In genomic region chr3:117706037-117706436, GRCh38 we compare ENCODE assay signal across 18 cellular contexts.
A peak's percentile ranks its signal among the peaks of the same experiment; 100 is the strongest.
DNase-seq lines count a peak whose midpoint lies in the region; ATAC-seq and TF ChIP-seq lines count a peak whose summit lies in the region.
"Had no signal": no experiment of that assay in that cellular context is flagged by ENCODE, and none has a peak within 500 bp of the region (broad histone marks: within the 10 kb centered on the region; RNA-seq: fewer than 3 reads in every experiment).

No MANE protein-coding gene starts in this region.

- TF ChIP-seq POLR2A in lower leg skin (IDR thresholded peaks at IDR 0.05) (no peak), uterus (IDR thresholded peaks at IDR 0.05) (no peak), spleen (IDR thresholded peaks at IDR 0.05) (no peak)

- TF ChIP-seq CTCF in fibroblast of pulmonary artery (IDR thresholded peaks at IDR 0.05; ENCODE audit: low read length, missing control alignments) (no peak), lower leg skin (IDR thresholded peaks at IDR 0.05) (no peak), uterus (IDR thresholded peaks at IDR 0.05) (no peak), spleen (IDR thresholded peaks at IDR 0.05 in 8 of 11, conservative IDR thresholded peaks at IDR 0.05 in 3 of 11) (no peak)
- no peak for TF ChIP-seq CTCF in activated CD8-positive, alpha-beta T cell treated with anti-CD3 and anti-CD28 coated beads for 36 hours (IDR thresholded peaks at IDR 0.05)

- no peak overlapping the region for H3K4me3 Mint-ChIP-seq in activated CD8-positive, alpha-beta T cell treated with anti-CD3 and anti-CD28 coated beads for 36 hours
- H3K4me3 Mint-ChIP-seq: activated B cell treated with CpG ODN at 0.5 μM for 24 hours; CD8-positive, alpha-beta T cell; effector memory CD8-positive, alpha-beta T cell had no signal

- no peaks in the 10 kb centered on the region for H3K9me3 ChIP-seq in uterus
- H3K9me3 ChIP-seq in spleen = no peaks in the 10 kb centered on the region
- H3K9me3 ChIP-seq: Peyer's patch, stomach had no signal

- no peak for ATAC-seq in activated CD8-positive, alpha-beta T cell treated with anti-CD3 and anti-CD28 coated beads for 36 hours
- ATAC-seq: CD8-positive, alpha-beta T cell; effector memory CD8-positive, alpha-beta T cell had no signal

- no peaks in the 10 kb centered on the region for H3K4me1 ChIP-seq in uterus
- no peaks in the 10 kb centered on the region for H3K4me1 ChIP-seq in spleen
- H3K4me1 ChIP-seq: Peyer's patch, stomach had no signal

- H3K9me3 Mint-ChIP-seq in activated CD8-positive, alpha-beta T cell treated with anti-CD3 and anti-CD28 coated beads for 36 hours = no peaks in the 10 kb centered on the region
- H3K9me3 Mint-ChIP-seq: activated B cell treated with CpG ODN at 0.5 μM for 24 hours had no signal

- H3K27ac Mint-ChIP-seq in activated CD8-positive, alpha-beta T cell treated with anti-CD3 and anti-CD28 coated beads for 36 hours = no peak overlapping the region
- H3K27ac Mint-ChIP-seq: activated B cell treated with CpG ODN at 0.5 μM for 24 hours; CD8-positive, alpha-beta T cell; effector memory CD8-positive, alpha-beta T cell had no signal

- no peaks in the 10 kb centered on the region for H3K27me3 Mint-ChIP-seq in activated CD8-positive, alpha-beta T cell treated with anti-CD3 and anti-CD28 coated beads for 36 hours
- H3K27me3 Mint-ChIP-seq: activated B cell treated with CpG ODN at 0.5 μM for 24 hours; effector memory CD8-positive, alpha-beta T cell had no signal

- H3K4me1 Mint-ChIP-seq in activated CD8-positive, alpha-beta T cell treated with anti-CD3 and anti-CD28 coated beads for 36 hours (ENCODE audit: low read depth) = no peaks in the 10 kb centered on the region
- H3K4me1 Mint-ChIP-seq: activated B cell treated with CpG ODN at 0.5 μM for 24 hours had no signal

- CTCF ChIA-PET in activated CD8-positive, alpha-beta T cell treated with anti-CD3 and anti-CD28 coated beads for 36 hours (lab: Charles Lee) = no interaction called here

- no peak overlapping the region for H3K4me3 ChIP-seq in fibroblast of pulmonary artery (replicated peaks; ENCODE audit: low read depth, low read length)
- no peak overlapping the region for H3K4me3 ChIP-seq in skeletal muscle cell (ENCODE audit: low read depth, low read length)
- no peak overlapping the region for H3K4me3 ChIP-seq in lower leg skin (ENCODE audit: low read depth, poor library complexity, severe bottlenecking)
- no peak overlapping the region for H3K4me3 ChIP-seq in uterus
- H3K4me3 ChIP-seq in spleen = no peak overlapping the region
- H3K4me3 ChIP-seq: Peyer's patch, stomach had no signal

- H3K36me3 ChIP-seq in uterus (no peaks in the 10 kb centered on the region), spleen (no peaks in the 10 kb centered on the region)
- H3K36me3 ChIP-seq: Peyer's patch, stomach had no signal

- no peak overlapping the region for H3K27ac ChIP-seq in uterus
- H3K27ac ChIP-seq in spleen = no peak overlapping the region
- H3K27ac ChIP-seq: Peyer's patch, stomach had no signal

- intact Hi-C loops in lower leg skin (cut with DNase I; ENCODE audit: low total_unique reads) (no loop called here), uterus (cut with DNase I; ENCODE audit: low total_unique reads) (no loop called here), spleen (cut with DNase I; ENCODE audit: low total_unique reads) (no loop called here)
- intact Hi-C loops in activated CD8-positive, alpha-beta T cell treated with anti-CD3 and anti-CD28 coated beads for 36 hours (cut with micrococcal nuclease) = no loop called here

- 21 to 26% methylated on average over 1 of the region's 1 CpG for WGBS in lower leg skin, 2 donors
- WGBS in spleen, 5 donors = 21 to 61% (median 48%) methylated on average over 1 of the region's 1 CpG

- H3K36me3 Mint-ChIP-seq in activated CD8-positive, alpha-beta T cell treated with anti-CD3 and anti-CD28 coated beads for 36 hours (ENCODE audit: low read depth) = no peaks in the 10 kb centered on the region
- H3K36me3 Mint-ChIP-seq: CD8-positive, alpha-beta T cell had no signal

- POLR2A ChIA-PET in activated CD8-positive, alpha-beta T cell treated with anti-CD3 and anti-CD28 coated beads for 36 hours (lab: Charles Lee) = no interaction called here

- H3K27me3 ChIP-seq in uterus (no peaks in the 10 kb centered on the region), spleen (replicated peaks in 1 of 7) (no peaks in the 10 kb centered on the region)
- H3K27me3 ChIP-seq: Peyer's patch, stomach had no signal

- DNase-seq in GM04504 (ENCODE audit: low read depth) (peak; percentile 88), amniotic stem cell (lab: John Stamatoyannopoulos, UW) (peak; percentile 36), fibroblast of pulmonary artery (ENCODE audit: low read depth) (peak; percentile 31), skeletal muscle cell (ENCODE audit: low read depth) (peak; percentile 86), lower leg skin (ENCODE audit: low spot score in 2 of 2) (no peak), uterus (no peak), spleen (no peak)
- DNase-seq in activated CD8-positive, alpha-beta T cell treated with anti-CD3 and anti-CD28 coated beads for 36 hours = no peak
- DNase-seq: activated B cell treated with CpG ODN at 0.5 μM for 24 hours; activated gamma-delta T cell treated with Interleukin-2 at 50 U/mL for 16 hours; CD8-positive, alpha-beta T cell; effector memory CD8-positive, alpha-beta T cell; head of caudate nucleus; NCI-H2029 treated with DMSO at 0.1 percent for 48 hours; NCI-H69; Peyer's patch; posterior cingulate gyrus; stomach had no signal

Comparison
In these comparisons a context has a peak if more than half of its experiments do, and no peak if none do; other contexts are left out.
1. DNase-seq: peak in GM04504 (single experiment), amniotic stem cell (single experiment), fibroblast of pulmonary artery (single experiment) and skeletal muscle cell (single experiment); none in lower leg skin (0 of 2), uterus (0 of 2), spleen (single experiment) and activated CD8-positive, alpha-beta T cell treated with anti-CD3 and anti-CD28 coated beads for 36 hours (single experiment).